In genomic region chr4:114598191-114599121, GRCh38 we compare ENCODE assay signal across 1 cellular context.
TF ChIP-seq lines count a peak whose summit lies in the region.

TSS of gene UGT8 (plus strand) at chr4:114598807. CDS start at chr4:114622881, 24,074 bp downstream.

TF ChIP-seq in Ishikawa, 13 proteins besides CTCF, POLR2A, EP300 and RAD21 (continued from another document):
- TF ChIP-seq NFIC (IDR thresholded peaks at IDR 0.05): no peak
- TF ChIP-seq CEBPB (IDR thresholded peaks at IDR 0.05): no peak
- TF ChIP-seq MAX (IDR thresholded peaks at IDR 0.05): peak; percentile 79
